In the genomic region with DNA sequence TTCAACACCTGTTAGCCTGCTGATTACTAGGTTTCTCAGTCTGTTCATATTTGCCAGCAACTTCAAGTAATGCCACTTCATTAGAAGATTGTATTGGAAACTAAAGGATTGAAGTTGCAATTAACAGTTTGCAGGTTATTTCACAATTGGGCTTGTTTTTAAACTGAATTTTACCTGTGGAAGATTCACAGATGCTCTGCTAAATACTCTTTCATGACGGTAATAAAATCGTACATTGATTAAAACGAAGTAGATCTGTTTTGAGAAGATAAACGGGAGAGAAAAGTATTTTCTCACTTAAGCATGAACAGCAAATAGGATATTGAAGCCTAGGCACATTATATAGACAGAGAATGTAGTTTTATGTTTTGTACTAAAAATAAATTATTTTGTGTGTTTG, we compare ENCODE assay signal across 18 cellular contexts. TPM values are rescaled to one million over a fixed set of nuclear protein-coding genes. Genes with fewer than 3 reads are reported as not detected.
"Had no signal": no experiment of that assay in that cellular context is flagged by ENCODE, and none has a peak within 500 bp of the region (broad histone marks: within the 10 kb centered on the region; RNA-seq: fewer than 3 reads in every experiment).

No MANE protein-coding gene starts in this region.

- ATAC-seq: activated CD4-positive, CD25-positive, alpha-beta regulatory T cell treated with anti-CD3 and anti-CD28 coated beads, Interleukin-2, amount 50 U/mL, for 24 hours; effector memory CD8-positive, alpha-beta T cell; gastroesophageal sphincter; heart right ventricle; left colon; stimulated activated naive B cell treated with anti-CD40 and anti-IgM and Interleukin-4, amounts not matched to agents 10 μg/mL and 1 μg/mL and 100 μg/mL, for 72 hours had no signal

- H3K27me3 ChIP-seq: thyroid gland had no signal

- H3K4me3 Mint-ChIP-seq: activated T-helper 1 cell treated with anti-CD3 and anti-CD28 coated beads, Interleukin-12 subunit alpha, Interleukin-12 subunit beta, Interleukin-2, Interleukin-4 antibody, amounts not matched to agents 30 ng/mL and 10 ng/mL and 1 ng/mL, durations not matched to agents 14 hours and 24 hours and 36 hours; dendritic cell treated with granulocyte-macrophage colony-stimulating factor and Interleukin-4, amounts not matched to agents 40 ng/mL and 50 ng/mL, for 4 days had no signal

- H3K36me3 ChIP-seq: gastroesophageal sphincter, heart right ventricle, neutrophil, right atrium auricular region, thyroid gland, uterus had no signal

- H3K27ac ChIP-seq: epithelial cell of prostate, gastroesophageal sphincter, heart right ventricle, neutrophil, right atrium auricular region, thyroid gland, uterus had no signal

- H3K36me3 Mint-ChIP-seq: activated naive CD8-positive, alpha-beta T cell treated with anti-CD3 and anti-CD28 coated beads for 36 hours; stimulated activated naive B cell treated with anti-CD40 and anti-IgM and Interleukin-4, amounts not matched to agents 10 μg/mL and 1 μg/mL and 100 μg/mL, for 72 hours had no signal

- H3K9me3 Mint-ChIP-seq: activated naive CD8-positive, alpha-beta T cell treated with anti-CD3 and anti-CD28 coated beads for 36 hours; activated T-helper 1 cell treated with anti-CD3 and anti-CD28 coated beads, Interleukin-12 subunit alpha, Interleukin-12 subunit beta, Interleukin-2, Interleukin-4 antibody, amounts not matched to agents 30 ng/mL and 10 ng/mL and 1 ng/mL, durations not matched to agents 14 hours and 24 hours and 36 hours; dendritic cell treated with granulocyte-macrophage colony-stimulating factor and Interleukin-4, amounts not matched to agents 40 ng/mL and 50 ng/mL, for 4 days; effector memory CD8-positive, alpha-beta T cell had no signal

- H3K4me3 ChIP-seq: gastroesophageal sphincter, heart right ventricle, right atrium auricular region, thyroid gland, uterus had no signal

- H3K9me3 ChIP-seq: gastroesophageal sphincter, neutrophil, right atrium auricular region, thyroid gland had no signal

- H3K27ac Mint-ChIP-seq: activated naive CD8-positive, alpha-beta T cell treated with anti-CD3 and anti-CD28 coated beads for 36 hours; activated T-helper 1 cell treated with anti-CD3 and anti-CD28 coated beads, Interleukin-12 subunit alpha, Interleukin-12 subunit beta, Interleukin-2, Interleukin-4 antibody, amounts not matched to agents 30 ng/mL and 10 ng/mL and 1 ng/mL, durations not matched to agents 14 hours and 24 hours and 36 hours; dendritic cell treated with granulocyte-macrophage colony-stimulating factor and Interleukin-4, amounts not matched to agents 40 ng/mL and 50 ng/mL, for 4 days; effector memory CD8-positive, alpha-beta T cell; stimulated activated naive B cell treated with anti-CD40 and anti-IgM and Interleukin-4, amounts not matched to agents 10 μg/mL and 1 μg/mL and 100 μg/mL, for 72 hours had no signal

- DNase-seq: activated naive CD8-positive, alpha-beta T cell treated with anti-CD3 and anti-CD28 coated beads for 36 hours; amygdala; effector memory CD8-positive, alpha-beta T cell; heart right ventricle; left colon; stimulated activated CD4-positive, alpha-beta T cell treated with anti-CD3 and anti-CD28 coated beads, Interleukin-2, amount 100 ng/mL, for 48 hours; stimulated activated naive B cell treated with anti-CD40 and anti-IgM and Interleukin-4, amounts not matched to agents 10 μg/mL and 1 μg/mL and 100 μg/mL, for 72 hours; T-helper 9 cell; thyroid gland; uterus had no signal

RNA-seq across cellular contexts. Expression of a gene that starts 1.6 kb away (rescaled TPM):
- total RNA-seq: activated CD8-positive, alpha-beta memory T cell treated with anti-CD3 and anti-CD28 coated beads for 36 hours; activated naive CD8-positive, alpha-beta T cell treated with anti-CD3 and anti-CD28 coated beads for 36 hours; activated T-helper 1 cell treated with anti-CD3 and anti-CD28 coated beads, Interleukin-12 subunit alpha, Interleukin-12 subunit beta, Interleukin-2, Interleukin-4 antibody, amounts not matched to agents 30 ng/mL and 10 ng/mL and 1 ng/mL, durations not matched to agents 14 hours and 24 hours and 36 hours had no signal
